Comparison of ENCODE assay signal across 23 cellular contexts in the genomic region with DNA sequence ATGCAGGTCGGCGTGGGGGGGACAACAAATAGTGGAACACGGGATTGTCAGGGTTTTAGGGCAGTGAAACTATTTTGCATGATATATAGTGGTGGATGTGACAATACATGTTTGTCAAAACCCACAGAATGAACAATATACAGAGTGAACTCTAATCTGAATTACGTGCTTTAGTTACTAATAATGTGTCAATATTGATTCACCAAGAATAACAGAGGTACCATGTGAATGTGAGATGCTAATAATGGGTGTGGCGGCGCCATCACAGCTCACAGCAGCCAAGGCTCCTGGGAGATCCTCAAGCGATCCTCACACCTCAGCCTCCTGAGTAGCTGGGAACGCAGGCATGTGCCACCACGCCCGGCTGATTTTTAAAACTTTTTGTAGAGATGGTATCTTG. TPM values are rescaled to one million over a fixed set of nuclear protein-coding genes. Genes with fewer than 3 reads are reported as not detected.
A peak's percentile ranks its signal among the peaks of the same experiment; 100 is the strongest.
DNase-seq lines count a peak whose midpoint lies in the region; ATAC-seq and TF ChIP-seq lines count a peak whose summit lies in the region.
"Had no signal": no experiment of that assay in that cellular context is flagged by ENCODE, and none has a peak within 500 bp of the region (broad histone marks: within the 10 kb centered on the region; RNA-seq: fewer than 3 reads in every experiment).

No MANE protein-coding gene starts in this region.

- POLR2A ChIA-PET in GM10248 (lab: Yijun Ruan, JAX): no interaction called here

- peak overlapping the region; percentile 3 for H3K27ac Mint-ChIP-seq in nephron progenitor cell
- no peak overlapping the region for H3K27ac Mint-ChIP-seq in activated T-helper 17 cell treated with anti-CD3 and anti-CD28 coated beads, Interleukin-2, amount 50 U/mL, for 72 hours

- H3K9me3 ChIP-seq in left ventricle myocardium inferior (replicated peaks) (no peaks in the 10 kb centered on the region), RWPE2 (ENCODE audit: severe bottlenecking) (no peaks in the 10 kb centered on the region), stomach (no peaks in the 10 kb centered on the region)
- H3K9me3 ChIP-seq: HAP-1, Peyer's patch had no signal

- TF ChIP-seq CTCF in left ventricle myocardium inferior (IDR thresholded peaks at IDR 0.05; ENCODE audit: borderline replicate concordance): no peak
- TF ChIP-seq CTCF in RWPE2 (IDR thresholded peaks at IDR 0.05; ENCODE audit: poor library complexity, severe bottlenecking): no peak
- no peak for TF ChIP-seq CTCF in nephron progenitor cell (IDR thresholded peaks at IDR 0.05)
- TF ChIP-seq CTCF in stomach (IDR thresholded peaks at IDR 0.05): no peak
- no peak for TF ChIP-seq CTCF in GM10248 (IDR thresholded peaks at IDR 0.05; ENCODE audit: control extremely low read depth, extremely low read depth, low read depth, missing control alignments)

- WGBS in stomach, 5 donors: 50 to 66% (median 63%) methylated on average over 10 of the region's 10 CpGs

- H3K9me3 Mint-ChIP-seq in nephron progenitor cell: no peaks in the 10 kb centered on the region
- no peaks in the 10 kb centered on the region for H3K9me3 Mint-ChIP-seq in activated T-helper 17 cell treated with anti-CD3 and anti-CD28 coated beads, Interleukin-2, amount 50 U/mL, for 72 hours
- H3K9me3 Mint-ChIP-seq: CD8-positive, alpha-beta memory T cell had no signal

- H3K4me3 ChIP-seq in left ventricle myocardium inferior (no peak overlapping the region), RWPE2 (ENCODE audit: severe bottlenecking) (no peak overlapping the region), stomach (no peak overlapping the region)
- H3K4me3 ChIP-seq: GM23248, HAP-1, Peyer's patch had no signal

- H3K4me1 ChIP-seq in left ventricle myocardium inferior (peaks cover 61% of the 10 kb centered on the region), RWPE2 (ENCODE audit: insufficient read depth, poor library complexity, severe bottlenecking) (peaks cover 38% of the 10 kb centered on the region), stomach (peaks cover 15 to 52% (median 34%) of the 10 kb centered on the region in 4 donors)

- H3K27me3 ChIP-seq in left ventricle myocardium inferior (ENCODE audit: low read depth): no peaks in the 10 kb centered on the region
- no peaks in the 10 kb centered on the region for H3K27me3 ChIP-seq in RWPE2 (ENCODE audit: insufficient read depth, poor library complexity, severe bottlenecking)
- no peaks in the 10 kb centered on the region for H3K27me3 ChIP-seq in stomach
- H3K27me3 ChIP-seq: Peyer's patch had no signal

- H3K36me3 ChIP-seq in left ventricle myocardium inferior (peaks cover 36% of the 10 kb centered on the region), RWPE2 (ENCODE audit: low read depth) (peaks cover 18% of the 10 kb centered on the region), stomach (peaks cover 33 to 47% (median 44%) of the 10 kb centered on the region in 4 donors)

- peaks cover 38% of the 10 kb centered on the region for H3K4me1 Mint-ChIP-seq in nephron progenitor cell
- H3K4me1 Mint-ChIP-seq in activated T-helper 17 cell treated with anti-CD3 and anti-CD28 coated beads, Interleukin-2, amount 50 U/mL, for 72 hours: peaks cover 7% of the 10 kb centered on the region

- no peak for TF ChIP-seq POLR2A in stomach (IDR thresholded peaks at IDR 0.05)

- H3K4me3 Mint-ChIP-seq in nephron progenitor cell: no peak overlapping the region
- no peak overlapping the region for H3K4me3 Mint-ChIP-seq in activated T-helper 17 cell treated with anti-CD3 and anti-CD28 coated beads, Interleukin-2, amount 50 U/mL, for 72 hours
- H3K4me3 Mint-ChIP-seq: CD8-positive, alpha-beta memory T cell had no signal

- H3K27ac ChIP-seq in left ventricle myocardium inferior (replicated peaks): peak overlapping the region; percentile 79
- peak overlapping the region; percentile 2 for H3K27ac ChIP-seq in RWPE2 (ENCODE audit: poor library complexity, severe bottlenecking)
- H3K27ac ChIP-seq in stomach: no peak overlapping the region
- H3K27ac ChIP-seq: C4-2B, GM23248, KMS-11, Peyer's patch had no signal

- CTCF ChIA-PET in GM10248 (lab: Yijun Ruan, JAX): interaction anchor here (2.9 kb wide), 1 partner anchor 10 kb away, joined by 10 read pairs; no protein-coding TSS in a partner anchor

- DNase-seq in left ventricle myocardium inferior (no peak), left ventricle myocardium superior (no peak), RWPE2 (ENCODE audit: low spot score) (no peak), nephron progenitor cell (no peak), stomach (peak; percentile 48), LoVo (ENCODE audit: low spot score) (no peak), GM10248 (ENCODE audit: extremely low spot score) (no peak)
- DNase-seq: Calu3; CD8-positive, alpha-beta memory T cell; DMS153; GM23248; NCI-H1436; NCI-H1930; NCI-H2227 treated with DMSO at 0.1 percent for 48 hours; NCI-H510A; NCI-H82; Peyer's patch had no signal

- peaks cover 2% of the 10 kb centered on the region for H3K27me3 Mint-ChIP-seq in nephron progenitor cell (ENCODE audit: low read depth, poor library complexity)
- no peaks in the 10 kb centered on the region for H3K27me3 Mint-ChIP-seq in activated T-helper 17 cell treated with anti-CD3 and anti-CD28 coated beads, Interleukin-2, amount 50 U/mL, for 72 hours
- H3K27me3 Mint-ChIP-seq: CD8-positive, alpha-beta memory T cell had no signal

- H3K36me3 Mint-ChIP-seq in nephron progenitor cell (ENCODE audit: low read depth): peaks cover 55% of the 10 kb centered on the region
- H3K36me3 Mint-ChIP-seq in activated T-helper 17 cell treated with anti-CD3 and anti-CD28 coated beads, Interleukin-2, amount 50 U/mL, for 72 hours (ENCODE audit: low read depth): peaks cover 57% of the 10 kb centered on the region

- intact Hi-C loops in left ventricle myocardium inferior (cut with micrococcal nuclease) (no loop called here), left ventricle myocardium superior (cut with micrococcal nuclease) (no loop called here), stomach (cut with DNase I; ENCODE audit: low total_unique reads) (no loop called here)

- ATAC-seq in left ventricle myocardium superior: no peak
- ATAC-seq in RWPE2 (ENCODE audit: low read depth): 0 out of 3 replicates have a peak, but pooled peaks have one; percentile 21
- no peak for ATAC-seq in activated T-helper 17 cell treated with anti-CD3 and anti-CD28 coated beads, Interleukin-2, amount 50 U/mL, for 72 hours (replicated peaks)
- ATAC-seq: Right ventricle myocardium inferior had no signal

- TF ChIP-seq EP300 in stomach (IDR thresholded peaks at IDR 0.05): no peak

RNA-seq across cellular contexts. Expression of gene ELAVL1, which starts 12.9 kb away (rescaled TPM):
- 50.5 TPM for total RNA-seq in left ventricle myocardium inferior
- total RNA-seq in left ventricle myocardium superior: 53.3 TPM
- 10 to 100 TPM; 11.2 to 50.2 (median 20.2) TPM for total RNA-seq in stomach
- 10 to 100 TPM; 14.7 to 25.4 (median 18.5) TPM for polyA plus RNA-seq in stomach
- total RNA-seq in activated T-helper 17 cell treated with anti-CD3 and anti-CD28 coated beads, Interleukin-2, amount 50 U/mL, for 72 hours: 100 to 1,000 TPM in 1 of 2 donors, 10 to 100 TPM in 1; 81.6 to 155 TPM

RNA-seq across cellular contexts. Expression of gene TIMM44, which starts 49.1 kb away (rescaled TPM):
- total RNA-seq in left ventricle myocardium inferior: 89.1 TPM
- 115 TPM for total RNA-seq in left ventricle myocardium superior
- total RNA-seq in stomach: 100 to 1,000 TPM in 2 of 5 donors, 10 to 100 TPM in 3; 41.0 to 123 (median 88.1) TPM
- 10 to 100 TPM; 44.6 to 55.9 (median 49.4) TPM for polyA plus RNA-seq in stomach
- 10 to 100 TPM; 49.8 to 81.5 TPM for total RNA-seq in activated T-helper 17 cell treated with anti-CD3 and anti-CD28 coated beads, Interleukin-2, amount 50 U/mL, for 72 hours

RNA-seq across cellular contexts. Expression of gene CCL25, which starts 60.0 kb away (rescaled TPM):
- not detected for total RNA-seq in left ventricle myocardium inferior
- not detected for total RNA-seq in left ventricle myocardium superior
- 1 to 10 TPM in 1 of 5 donors, not detected in 4; 5.1 TPM for total RNA-seq in stomach
- polyA plus RNA-seq in stomach: not detected
- under 1 TPM in 1 of 2 donors, not detected in 1; 0.48 TPM for total RNA-seq in activated T-helper 17 cell treated with anti-CD3 and anti-CD28 coated beads, Interleukin-2, amount 50 U/mL, for 72 hours
- total RNA-seq: Calu3; CD8-positive, alpha-beta memory T cell; GM23248; Right ventricle myocardium inferior; SK-MEL-5 had no signal
- polyA plus RNA-seq: CD8-positive, alpha-beta memory T cell; GM23248 had no signal

Comparison
In these comparisons a context has a peak if more than half of its experiments do, and no peak if none do; other contexts are left out.
1. H3K27ac ChIP-seq: peak in left ventricle myocardium inferior (single experiment) and RWPE2 (single experiment); none in stomach (0 of 5).